21 cellular contexts compared by ENCODE assay signal in genomic region chr15:41794081-41794480, GRCh38. TPM values are rescaled to one million over a fixed set of nuclear protein-coding genes. Genes with fewer than 3 reads are reported as not detected.
DNase-seq lines count a peak whose midpoint lies in the region; ATAC-seq and TF ChIP-seq lines count a peak whose summit lies in the region.
"Had no signal": no experiment of that assay in that cellular context is flagged by ENCODE, and none has a peak within 500 bp of the region (broad histone marks: within the 10 kb centered on the region; RNA-seq: fewer than 3 reads in every experiment).

No MANE protein-coding gene starts in this region.

- H2BK120ac ChIP-seq in mesenchymal stem cell (ENCODE audit: low read depth, low read length) = no peak overlapping the region

- no peak overlapping the region for H2BK15ac ChIP-seq in mesenchymal stem cell (ENCODE audit: low read depth, poor library complexity, severe bottlenecking)

- H3K4me1 ChIP-seq in mesenchymal stem cell (ENCODE audit: control insufficient read depth, insufficient read depth, low read depth, low read length) (peaks cover 14% of the 10 kb centered on the region), heart right ventricle (peaks cover 16 to 74% (median 51%) of the 10 kb centered on the region in 9 donors)

- intact Hi-C loops in heart right ventricle (cut with DNase I) = loop anchor here in 1 of 10 donors (10.0 kb wide), 1 partner anchor 181 kb away; the partner anchor contains the start of gene EHD4

- no peak overlapping the region for H3K9ac ChIP-seq in mesenchymal stem cell (ENCODE audit: low read length)

- peak overlapping the region; percentile 81 for H3K27ac Mint-ChIP-seq in osteocyte (ENCODE audit: unreplicated experiment)
- peak overlapping the region in 1 of 6 donors; percentile 80 for H3K27ac Mint-ChIP-seq in immature natural killer cell
- H3K27ac Mint-ChIP-seq: brain; dendritic cell treated with granulocyte-macrophage colony-stimulating factor and Interleukin-4, amounts not matched to agents 40 ng/mL and 50 ng/mL, for 4 days had no signal

- no peak overlapping the region for H2AFZ ChIP-seq in mesenchymal stem cell (ENCODE audit: low read depth, low read length)

- no peak overlapping the region for H4K8ac ChIP-seq in mesenchymal stem cell (ENCODE audit: low read length)

- H3K9me3 ChIP-seq in mesenchymal stem cell (ENCODE audit: control insufficient read depth, low read length) (no peaks in the 10 kb centered on the region), heart right ventricle (no peaks in the 10 kb centered on the region)
- H3K9me3 ChIP-seq: Caco-2, left lung, mucosa of descending colon, neutrophil had no signal

- no peak overlapping the region for H3K18ac ChIP-seq in mesenchymal stem cell (ENCODE audit: low read depth in 1 of 2, low read length in 2 of 2)

- 87% methylated on average over 4 of the region's 4 CpGs for WGBS in mesenchymal stem cell
- WGBS in heart right ventricle, 2 donors = 75 to 77% methylated on average over 4 of the region's 4 CpGs

- H3K27ac ChIP-seq in mesenchymal stem cell (ENCODE audit: low read length, poor library complexity, severe bottlenecking) (no peak overlapping the region), heart right ventricle (no peak overlapping the region)
- H3K27ac ChIP-seq: left lung, neutrophil had no signal

- DNase-seq in EH (ENCODE audit: low read depth) (peak; percentile 88), RPMI7951 (ENCODE audit: low read depth) (peak; percentile 93), epithelial cell of esophagus (ENCODE audit: low read depth) (peak; percentile 94), osteocyte (ENCODE audit: extremely low spot score, unreplicated experiment) (no peak), NCI-H2029 (lab: John Stamatoyannopoulos, UW) (no peak), immature natural killer cell (no peak), mesenchymal stem cell (no peak), heart right ventricle (no peak)
- DNase-seq: activated CD4-positive, alpha-beta T cell treated with anti-CD3 and anti-CD28 coated beads, Interleukin-2, amount 50 U/mL, for 4 hours; activated naive CD4-positive, alpha-beta T cell treated with anti-CD3 and anti-CD28 coated beads, Interleukin-2, amount 50 U/mL, for 16 hours; activated T-cell treated with anti-CD3 and anti-CD28 coated beads, Interleukin-2, amount 50 U/mL, for 1 hour; AML-193; Caco-2; left lung; mucosa of descending colon; NCI-H1105 treated with DMSO at 0.1 percent for 48 hours; retina; SIG-M5 had no signal

- no peak overlapping the region for H3K4ac ChIP-seq in mesenchymal stem cell (ENCODE audit: low read depth in 1 of 2, low read length in 2 of 2)

- no peak overlapping the region for H3K14ac ChIP-seq in mesenchymal stem cell (ENCODE audit: low read length in 2 of 2)

- TF ChIP-seq CTCF in epithelial cell of esophagus (IDR thresholded peaks at IDR 0.05; ENCODE audit: insufficient read depth, low read depth, low read length, missing control alignments) (no peak), osteocyte (IDR thresholded peaks at IDR 0.05) (no peak), heart right ventricle (IDR thresholded peaks at IDR 0.05) (no peak)

- H3K9me3 Mint-ChIP-seq in osteocyte (ENCODE audit: unreplicated experiment) (no peaks in the 10 kb centered on the region), immature natural killer cell (no peaks in the 10 kb centered on the region)
- H3K9me3 Mint-ChIP-seq: brain; dendritic cell treated with granulocyte-macrophage colony-stimulating factor and Interleukin-4, amounts not matched to agents 40 ng/mL and 50 ng/mL, for 4 days had no signal

- no peaks in the 10 kb centered on the region for H3K27me3 ChIP-seq in mesenchymal stem cell (ENCODE audit: control insufficient read depth in 1 of 2, insufficient read depth in 1 of 2, low read length in 2 of 2)
- no peaks in the 10 kb centered on the region for H3K27me3 ChIP-seq in heart right ventricle
- H3K27me3 ChIP-seq: left lung, neutrophil had no signal

- no peak for ATAC-seq in heart right ventricle
- ATAC-seq: left lung, mucosa of descending colon had no signal

- H3K36me3 Mint-ChIP-seq in osteocyte (ENCODE audit: unreplicated experiment) (no peaks in the 10 kb centered on the region), immature natural killer cell (no peaks in the 10 kb centered on the region)
- H3K36me3 Mint-ChIP-seq: brain had no signal

- H3K23ac ChIP-seq in mesenchymal stem cell (ENCODE audit: low read length in 2 of 2) = no peak overlapping the region

- H3K4me3 ChIP-seq in epithelial cell of esophagus (ENCODE audit: low read length) (no peak overlapping the region), mesenchymal stem cell (ENCODE audit: insufficient read depth in 1 of 2, low read depth in 1 of 2, low read length in 2 of 2) (no peak overlapping the region), heart right ventricle (no peak overlapping the region)
- H3K4me3 ChIP-seq: left lung, mucosa of descending colon had no signal

- H3K4me1 Mint-ChIP-seq in osteocyte (ENCODE audit: unreplicated experiment) (peaks cover 78% of the 10 kb centered on the region), immature natural killer cell (peaks cover 41 to 60% of the 10 kb centered on the region in 2 donors)

- H3K27me3 Mint-ChIP-seq in osteocyte (ENCODE audit: unreplicated experiment) = no peaks in the 10 kb centered on the region
- peaks cover 0 to 1% (median 0%) of the 10 kb centered on the region in 3 donors for H3K27me3 Mint-ChIP-seq in immature natural killer cell (ENCODE audit: low read depth in 3 of 3)
- H3K27me3 Mint-ChIP-seq: dendritic cell treated with granulocyte-macrophage colony-stimulating factor and Interleukin-4, amounts not matched to agents 40 ng/mL and 50 ng/mL, for 4 days had no signal

- H4K91ac ChIP-seq in mesenchymal stem cell (ENCODE audit: low read length) = no peak overlapping the region

- H3K79me1 ChIP-seq in mesenchymal stem cell (replicated peaks; ENCODE audit: low read length, poor library complexity, severe bottlenecking) = peaks cover 31% of the 10 kb centered on the region

- peaks cover 0 to 2% of the 10 kb centered on the region in 2 experiments for H3K36me3 ChIP-seq in mesenchymal stem cell (ENCODE audit: control insufficient read depth in 1 of 2, insufficient read depth in 2 of 2, low read depth in 1 of 2, low read length in 2 of 2)
- H3K36me3 ChIP-seq in heart right ventricle = no peaks in the 10 kb centered on the region
- H3K36me3 ChIP-seq: left lung, neutrophil had no signal

- no peak overlapping the region for H2AK5ac ChIP-seq in mesenchymal stem cell (ENCODE audit: low read length, severe bottlenecking)

- no peak overlapping the region for H3K4me2 ChIP-seq in mesenchymal stem cell (ENCODE audit: low read length, poor library complexity, severe bottlenecking)

- H2BK5ac ChIP-seq in mesenchymal stem cell (ENCODE audit: low read depth, low read length, poor library complexity, severe bottlenecking) = no peak overlapping the region

- no peak overlapping the region for H2BK12ac ChIP-seq in mesenchymal stem cell (ENCODE audit: low read length in 2 of 2)

- H3K4me3 Mint-ChIP-seq in osteocyte (ENCODE audit: unreplicated experiment) (no peak overlapping the region), immature natural killer cell (peak overlapping the region in 2 of 5 donors; percentile 25 to 26)
- H3K4me3 Mint-ChIP-seq: brain; dendritic cell treated with granulocyte-macrophage colony-stimulating factor and Interleukin-4, amounts not matched to agents 40 ng/mL and 50 ng/mL, for 4 days had no signal

RNA-seq across cellular contexts. Expression of gene MAPKBP1, which starts 19.8 kb away (rescaled TPM):
- 8.1 and 10.0 TPM in 2 replicates for total RNA-seq in RPMI7951 (2014; rRNA removed; shearing (Covaris generic))
- 28.0 and 34.2 TPM in 2 replicates for total RNA-seq in osteocyte
- 1 to 10 TPM; 1.8 to 7.2 (median 3.6) TPM for polyA plus RNA-seq in immature natural killer cell
- polyA plus RNA-seq in mesenchymal stem cell (2013, experiment 1 of 2) = 9.1 TPM
- polyA plus RNA-seq in mesenchymal stem cell (2013, experiment 2 of 2) = 8.2 TPM
- total RNA-seq in heart right ventricle = 10 to 100 TPM in 9 of 10 donors, 1 to 10 TPM in 1; 8.3 to 17.0 (median 13.3) TPM
- 10 to 100 TPM in 1 of 2 donors, 1 to 10 TPM in 1; 3.4 to 27.2 TPM for polyA plus RNA-seq in heart right ventricle

RNA-seq across cellular contexts. Expression of gene JMJD7, which starts 33.8 kb away (rescaled TPM):
- 5.3 and 7.8 TPM in 2 replicates for total RNA-seq in RPMI7951 (2014; rRNA removed; shearing (Covaris generic))
- total RNA-seq in osteocyte = 9.1 and 14.0 TPM in 2 replicates
- polyA plus RNA-seq in immature natural killer cell = 10 to 100 TPM; 20.6 to 57.4 (median 23.6) TPM
- 2.6 TPM for polyA plus RNA-seq in mesenchymal stem cell (2013, experiment 1 of 2)
- polyA plus RNA-seq in mesenchymal stem cell (2013, experiment 2 of 2) = 2.5 TPM
- total RNA-seq in heart right ventricle = 10 to 100 TPM; 11.0 to 20.9 (median 12.9) TPM
- 10 to 100 TPM in 1 of 2 donors, 1 to 10 TPM in 1; 8.6 to 23.0 TPM for polyA plus RNA-seq in heart right ventricle

RNA-seq across cellular contexts. Expression of gene PLA2G4B, which starts 44.6 kb away (rescaled TPM):
- 0.36 and 0.39 TPM in 2 replicates for total RNA-seq in RPMI7951 (2014; rRNA removed; shearing (Covaris generic))
- total RNA-seq in osteocyte (3.2 and 6.9 TPM in 2 replicates), heart right ventricle (1 to 10 TPM; 1.6 to 6.7 (median 3.2) TPM)
- polyA plus RNA-seq in immature natural killer cell (1 to 10 TPM in 2 of 3 donors, not detected in 1; 1.1 to 2.7 TPM), heart right ventricle (10 to 100 TPM in 1 of 2 donors, 1 to 10 TPM in 1; 2.7 to 16.0 TPM)
- polyA plus RNA-seq in mesenchymal stem cell (2013, experiment 1 of 2) = 3.3 TPM
- 2.0 TPM for polyA plus RNA-seq in mesenchymal stem cell (2013, experiment 2 of 2)

Comparison
In these comparisons a context has a peak if more than half of its experiments do, and no peak if none do; other contexts are left out.
1. DNase-seq: peak in EH (single experiment), RPMI7951 (single experiment) and epithelial cell of esophagus (single experiment); none in osteocyte (single experiment), NCI-H2029 (single experiment), immature natural killer cell (0 of 3), mesenchymal stem cell (single experiment) and heart right ventricle (0 of 2).